Comparison of ENCODE assay signal across 28 cellular contexts in the genomic region with DNA sequence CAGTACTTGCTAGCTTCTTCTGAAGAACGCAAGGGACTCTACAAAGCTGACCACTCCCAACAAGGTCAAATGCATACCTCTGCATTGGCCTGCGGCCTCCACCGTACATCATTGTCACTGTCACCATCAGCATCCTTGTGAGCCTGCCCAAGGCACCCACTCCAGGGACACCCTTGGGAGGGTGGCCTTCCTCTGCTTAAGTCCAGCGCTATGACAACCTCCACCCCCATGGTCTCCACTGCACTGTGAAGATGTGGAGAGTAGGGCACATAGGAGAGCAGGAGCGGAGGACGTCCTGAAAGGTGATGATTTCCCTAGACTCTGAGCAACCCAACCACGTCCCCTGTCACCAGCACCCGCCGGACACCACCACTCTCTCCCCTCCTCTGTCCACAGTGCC.
"Had no signal": no experiment of that assay in that cellular context is flagged by ENCODE, and none has a peak within 500 bp of the region (broad histone marks: within the 10 kb centered on the region; RNA-seq: fewer than 3 reads in every experiment).

No MANE protein-coding gene starts in this region.

- DNase-seq: activated B cell treated with CpG ODN at 0.5 μM for 24 hours; activated CD4-positive, alpha-beta memory T cell treated with anti-CD3 and anti-CD28 coated beads for 36 hours; activated CD4-positive, alpha-beta T cell treated with anti-CD3 and anti-CD28 coated beads for 1 hour; activated CD4-positive, alpha-beta T cell treated with anti-CD3 and anti-CD28 coated beads, Interleukin-2, amount 10 ng/mL, durations not matched to agents 7 days and 5 days; activated CD8-positive, alpha-beta memory T cell treated with anti-CD3 and anti-CD28 coated beads for 24 hours; activated gamma-delta T cell; activated naive CD4-positive, alpha-beta T cell treated with anti-CD3 and anti-CD28 coated beads for 36 hours; activated T-cell treated with anti-CD3 and anti-CD28 coated beads for 4 hours; activated T-cell treated with anti-CD3 and anti-CD28 coated beads, Interleukin-2, amount 50 U/mL, for 48 hours; adrenal gland; anterior cingulate cortex; MV-4-11; NCI-H1092 treated with DMSO at 0.1 percent for 48 hours; NCI-H1417 treated with DMSO at 0.1 percent for 48 hours; NCI-H1694; NCI-H2029; NCI-H2107; NCI-H2171 treated with DMSO at 0.1 percent for 48 hours; NCI-H345; NCI-H510A; NCI-H526 treated with DMSO at 0.1 percent for 48 hours; NCI-H82; SIG-M5; T-helper 17 cell; T-helper 9 cell had no signal

- H3K27me3 Mint-ChIP-seq: activated B cell treated with CpG ODN at 0.5 μM for 24 hours; activated CD4-positive, alpha-beta memory T cell treated with anti-CD3 and anti-CD28 coated beads for 36 hours; activated CD4-positive, alpha-beta T cell treated with anti-CD3 and anti-CD28 coated beads, Interleukin-2, amount 10 ng/mL, durations not matched to agents 7 days and 5 days; central memory CD8-positive, alpha-beta T cell; T-helper 17 cell had no signal

- H3K9me3 Mint-ChIP-seq: activated CD4-positive, alpha-beta memory T cell treated with anti-CD3 and anti-CD28 coated beads for 36 hours; activated T-helper 17 cell treated with anti-CD3 and anti-CD28 coated beads, Interleukin-2, amount 50 U/mL, for 72 hours; central memory CD8-positive, alpha-beta T cell had no signal

- H3K4me3 Mint-ChIP-seq: activated B cell treated with CpG ODN at 0.5 μM for 24 hours; activated CD4-positive, alpha-beta memory T cell treated with anti-CD3 and anti-CD28 coated beads for 36 hours; activated CD4-positive, alpha-beta T cell treated with anti-CD3 and anti-CD28 coated beads, Interleukin-2, amount 10 ng/mL, durations not matched to agents 7 days and 5 days; activated naive CD4-positive, alpha-beta T cell treated with anti-CD3 and anti-CD28 coated beads for 36 hours; activated naive CD8-positive, alpha-beta T cell; activated T-helper 17 cell treated with anti-CD3 and anti-CD28 coated beads, Interleukin-2, amount 50 U/mL, for 72 hours; central memory CD8-positive, alpha-beta T cell; T-helper 17 cell had no signal

- H3K4me1 Mint-ChIP-seq: activated B cell treated with CpG ODN at 0.5 μM for 24 hours; activated CD4-positive, alpha-beta T cell treated with anti-CD3 and anti-CD28 coated beads, Interleukin-2, amount 10 ng/mL, durations not matched to agents 7 days and 5 days; activated T-helper 17 cell treated with anti-CD3 and anti-CD28 coated beads, Interleukin-2, amount 50 U/mL, for 72 hours; central memory CD8-positive, alpha-beta T cell; T-helper 17 cell had no signal

- H3K27ac Mint-ChIP-seq: activated B cell treated with CpG ODN at 0.5 μM for 24 hours; activated CD4-positive, alpha-beta memory T cell treated with anti-CD3 and anti-CD28 coated beads for 36 hours; activated CD4-positive, alpha-beta T cell treated with anti-CD3 and anti-CD28 coated beads, Interleukin-2, amount 10 ng/mL, durations not matched to agents 7 days and 5 days; activated naive CD4-positive, alpha-beta T cell treated with anti-CD3 and anti-CD28 coated beads for 36 hours; activated naive CD8-positive, alpha-beta T cell; activated T-helper 17 cell treated with anti-CD3 and anti-CD28 coated beads, Interleukin-2, amount 50 U/mL, for 72 hours; T-helper 17 cell had no signal

- H3K36me3 Mint-ChIP-seq: activated CD4-positive, alpha-beta memory T cell treated with anti-CD3 and anti-CD28 coated beads for 36 hours; activated naive CD8-positive, alpha-beta T cell had no signal

- ATAC-seq: activated T-helper 17 cell treated with anti-CD3 and anti-CD28 coated beads, Interleukin-2, amount 50 U/mL, for 72 hours; T-helper 17 cell had no signal
